In the genomic region with DNA sequence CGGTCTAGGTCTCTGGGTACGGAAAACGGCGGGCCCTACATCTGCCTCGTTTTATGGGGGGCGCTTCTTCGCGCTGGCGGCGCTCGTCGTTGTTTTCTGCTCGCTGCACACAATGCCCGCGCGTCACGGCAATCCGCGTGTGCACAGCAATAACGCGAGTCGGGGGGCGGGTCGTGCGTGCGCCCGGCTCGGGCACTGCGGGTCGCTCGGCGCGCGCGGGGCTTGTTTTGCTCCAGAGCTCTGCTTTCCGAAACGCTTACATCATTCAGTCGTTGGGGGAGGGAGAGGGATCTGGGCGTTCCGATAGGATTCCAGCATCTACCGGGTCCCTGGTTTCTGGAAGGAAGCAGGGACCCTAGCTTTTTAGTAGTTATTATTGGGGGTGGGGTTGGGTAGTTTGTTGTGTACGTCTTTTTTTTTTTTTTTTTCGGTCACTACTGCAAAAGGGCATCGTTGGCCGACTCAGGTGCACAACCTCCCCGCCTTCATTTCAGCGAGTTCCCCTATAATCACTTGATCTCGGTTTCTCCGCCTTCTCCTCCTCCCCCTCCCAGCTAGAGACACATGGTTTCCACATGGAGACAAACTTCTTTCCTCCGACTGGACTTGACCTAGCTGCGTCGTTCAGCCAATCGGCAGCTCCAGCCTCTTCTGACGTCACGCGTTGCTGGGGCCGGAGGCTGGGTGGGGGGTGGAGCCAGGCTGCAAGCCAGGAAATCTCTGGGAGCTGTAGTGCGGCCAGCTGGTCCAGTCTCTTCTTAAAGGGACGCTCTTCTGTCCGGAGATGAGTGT, we compare ENCODE assay signal across 8 cellular contexts. TPM values are rescaled to one million over a fixed set of nuclear protein-coding genes. Genes with fewer than 3 reads are reported as not detected.
DNase-seq lines count a peak whose midpoint lies in the region; ATAC-seq and TF ChIP-seq lines count a peak whose summit lies in the region.

No MANE protein-coding gene starts in this region.

- TF ChIP-seq CTCF in SK-N-SH (IDR thresholded peaks at IDR 0.05), result no peak
- peak; percentile 10 for TF ChIP-seq CTCF in neutrophil (IDR thresholded peaks at IDR 0.05)

- POLR2A ChIA-PET in SK-N-SH (lab: Yijun Ruan, JAX), result interaction anchor here (0.7 to 1.5 kb wide), 9 partner anchors 11 to 249 kb away, joined by 3 to 11 read pairs (median 4); partner anchors contain the start of gene SMNDC1

- peak overlapping the region; percentile 94 for H2AFZ ChIP-seq in SK-N-SH (ENCODE audit: low read depth)

- peak overlapping the region; percentile 100 for H3K4me2 ChIP-seq in SK-N-SH

- no peak for TF ChIP-seq EP300 in SK-N-SH (IDR thresholded peaks at IDR 0.05; ENCODE audit: borderline replicate concordance in 1 of 2, low read depth in 1 of 2, low read length in 1 of 2)

- H3K4me1 ChIP-seq in SK-N-SH (ENCODE audit: control insufficient read depth in 1 of 2, insufficient read depth in 2 of 2, low read depth in 1 of 2, low read length in 1 of 2) (peaks cover 0 to 15% of the 10 kb centered on the region in 2 experiments; a peak in 3 of 4 replicates), neutrophil (ENCODE audit: control insufficient read depth in 1 of 2, insufficient read depth in 1 of 2, low read depth in 1 of 2, low read length in 1 of 2) (peaks cover 61 to 75% of the 10 kb centered on the region in 2 experiments), subcutaneous abdominal adipose tissue (ENCODE audit: control insufficient read depth in 5 of 5, insufficient read depth in 5 of 5, low read length in 5 of 5) (peaks cover 0 to 50% (median 31%) of the 10 kb centered on the region in 5 donors)

- H3K36me3 Mint-ChIP-seq in activated naive CD4-positive, alpha-beta T cell treated with anti-CD3 and anti-CD28 coated beads, Interleukin-2, amount 50 U/mL, for 24 hours, result no peaks in the 10 kb centered on the region

- peak; percentile 96 for DNase-seq in GM04504 (ENCODE audit: low read depth)
- peak; percentile 85 for DNase-seq in NCI-H1092 treated with DMSO at 0.1 percent for 48 hours (lab: John Stamatoyannopoulos, UW)
- DNase-seq in SK-N-SH, result peak; percentile 95
- DNase-seq in globus pallidus (ENCODE audit: low spot score), result peak; percentile 100

- ATAC-seq in HG02623 (IDR thresholded peaks at IDR 0.05; ENCODE audit: unreplicated experiment), result peak; percentile 62

- H3K27ac ChIP-seq in SK-N-SH (ENCODE audit: low read depth in 2 of 2, low read length in 1 of 2) (peak overlapping the region; percentile 76 to 97), neutrophil (peak overlapping the region; percentile 97), subcutaneous abdominal adipose tissue (ENCODE audit: low read depth, low read length) (peak overlapping the region; percentile 54)

- no peaks in the 10 kb centered on the region for H3K9me2 ChIP-seq in SK-N-SH

- H3K9me3 ChIP-seq in SK-N-SH (no peaks in the 10 kb centered on the region), neutrophil (no peaks in the 10 kb centered on the region), subcutaneous abdominal adipose tissue (ENCODE audit: control insufficient read depth in 5 of 5, low read length in 5 of 5) (no peaks in the 10 kb centered on the region)

- H3K36me3 ChIP-seq in SK-N-SH (replicated peaks in 1 of 2; ENCODE audit: control insufficient read depth in 1 of 2, insufficient read depth in 2 of 2, low read length in 1 of 2) (no peaks in the 10 kb centered on the region), neutrophil (no peaks in the 10 kb centered on the region), subcutaneous abdominal adipose tissue (ENCODE audit: control insufficient read depth in 5 of 5, insufficient read depth in 5 of 5, low read length in 5 of 5) (no peaks in the 10 kb centered on the region)

- WGBS in SK-N-SH (ENCODE audit: low lambda C conversion rate), result 0% methylated on average over 55 of the region's 60 CpGs

- H3K9me3 Mint-ChIP-seq in activated naive CD4-positive, alpha-beta T cell treated with anti-CD3 and anti-CD28 coated beads, Interleukin-2, amount 50 U/mL, for 24 hours, result no peaks in the 10 kb centered on the region

- H4K20me1 ChIP-seq in SK-N-SH (ENCODE audit: insufficient read depth), result no peaks in the 10 kb centered on the region

- H3K4me3 Mint-ChIP-seq in activated naive CD4-positive, alpha-beta T cell treated with anti-CD3 and anti-CD28 coated beads, Interleukin-2, amount 50 U/mL, for 24 hours, result peak overlapping the region; percentile 97

- peak overlapping the region; percentile 99 for H3K27ac Mint-ChIP-seq in activated naive CD4-positive, alpha-beta T cell treated with anti-CD3 and anti-CD28 coated beads, Interleukin-2, amount 50 U/mL, for 24 hours

- no peak for TF ChIP-seq RAD21 in SK-N-SH (IDR thresholded peaks at IDR 0.05; ENCODE audit: low read length)

- no peaks in the 10 kb centered on the region for H3K79me2 ChIP-seq in SK-N-SH (ENCODE audit: insufficient read depth)

- H3K4me3 ChIP-seq in SK-N-SH (ENCODE audit: low read depth in 2 of 2, low read length in 1 of 2), result peak overlapping the region; percentile 79 to 88
- peak overlapping the region; percentile 82 to 90 for H3K4me3 ChIP-seq in neutrophil (ENCODE audit: low read depth in 1 of 2, low read length in 1 of 2)
- peak overlapping the region; percentile 67 to 84 (median 78) for H3K4me3 ChIP-seq in subcutaneous abdominal adipose tissue (ENCODE audit: low read depth in 1 of 5, low read length in 5 of 5)

- CTCF ChIA-PET in SK-N-SH (lab: Yijun Ruan, JAX), result interaction anchor here (0.8 to 4.6 kb wide), 10 partner anchors 12 to 327 kb away, joined by 3 to 27 read pairs (median 4); no protein-coding TSS in a partner anchor

- H3K4me1 Mint-ChIP-seq in activated naive CD4-positive, alpha-beta T cell treated with anti-CD3 and anti-CD28 coated beads, Interleukin-2, amount 50 U/mL, for 24 hours, result peaks cover 57% of the 10 kb centered on the region

- H3K9ac ChIP-seq in SK-N-SH (peak overlapping the region; percentile 90), subcutaneous abdominal adipose tissue (ENCODE audit: low read length in 5 of 5) (peak overlapping the region in 4 of 5 donors; percentile 39 to 76 (median 64))

- peaks cover 12% of the 10 kb centered on the region for H3F3A ChIP-seq in SK-N-SH (replicated peaks; ENCODE audit: insufficient read depth)

- H3K27me3 Mint-ChIP-seq in activated naive CD4-positive, alpha-beta T cell treated with anti-CD3 and anti-CD28 coated beads, Interleukin-2, amount 50 U/mL, for 24 hours, result no peaks in the 10 kb centered on the region

- no peaks in the 10 kb centered on the region for H3K27me3 ChIP-seq in SK-N-SH (ENCODE audit: insufficient read depth)
- no peaks in the 10 kb centered on the region for H3K27me3 ChIP-seq in neutrophil
- H3K27me3 ChIP-seq in subcutaneous abdominal adipose tissue (ENCODE audit: control insufficient read depth in 5 of 5, insufficient read depth in 4 of 5, low read length in 5 of 5), result no peaks in the 10 kb centered on the region

TF ChIP-seq in SK-N-SH, 30 proteins besides CTCF, POLR2A, EP300 and RAD21 (continues in another document):
- TF ChIP-seq ELF1 (IDR thresholded peaks at IDR 0.05), result no peak
- TF ChIP-seq MEF2A (IDR thresholded peaks at IDR 0.05; ENCODE audit: borderline replicate concordance, low read depth), result no peak
- TF ChIP-seq RFX5 (IDR thresholded peaks at IDR 0.05; ENCODE audit: low read length), result peak; percentile 100
- TF ChIP-seq REST (IDR thresholded peaks at IDR 0.05; ENCODE audit: low read depth, low read length), result no peak
- no peak for TF ChIP-seq EZH2phosphoT487 (IDR thresholded peaks at IDR 0.05; ENCODE audit: borderline replicate concordance, low read depth)
- TF ChIP-seq, protein P1, sequence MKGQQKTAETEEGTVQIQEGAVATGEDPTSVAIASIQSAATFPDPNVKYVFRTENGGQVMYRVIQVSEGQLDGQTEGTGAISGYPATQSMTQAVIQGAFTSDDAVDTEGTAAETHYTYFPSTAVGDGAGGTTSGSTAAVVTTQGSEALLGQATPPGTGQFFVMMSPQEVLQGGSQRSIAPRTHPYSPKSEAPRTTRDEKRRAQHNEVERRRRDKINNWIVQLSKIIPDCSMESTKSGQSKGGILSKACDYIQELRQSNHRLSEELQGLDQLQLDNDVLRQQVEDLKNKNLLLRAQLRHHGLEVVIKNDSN (IDR thresholded peaks at IDR 0.05; ENCODE audit: borderline replicate concordance, low read depth), result no peak; the same call in 1 of the 2 replicates
- TF ChIP-seq TCF12 (IDR thresholded peaks at IDR 0.05), result peak; percentile 95
- TF ChIP-seq IRF3 (IDR thresholded peaks at IDR 0.05; ENCODE audit: low read depth, low read length), result peak; percentile 70

RNA-seq across cellular contexts. Expression of gene MXI1, which starts 3.5 kb away (rescaled TPM):
- 13.8 and 17.8 TPM in 2 replicates for polyA plus RNA-seq in SK-N-SH (2012; rRNA removed)
- polyA plus RNA-seq in SK-N-SH (2012; cell fraction: cytosol; rRNA removed), result 16.4 and 18.0 TPM in 2 replicates
- 12.8 and 28.2 TPM in 2 replicates for polyA plus RNA-seq in SK-N-SH (2012; cell fraction: nucleus; rRNA removed)

Comparison
In these comparisons a context has a peak if more than half of its experiments do, and no peak if none do; other contexts are left out.
1. Peak in every context shown above with its lines: DNase-seq, ATAC-seq, H3K4me3 ChIP-seq and H3K27ac ChIP-seq.